1 cellular context compared by ENCODE assay signal in genomic region chr6:8180327-8181161, GRCh38.
A peak's percentile ranks its signal among the peaks of the same experiment; 100 is the strongest.
TF ChIP-seq lines count a peak whose summit lies in the region.

No MANE protein-coding gene starts in this region.

TF ChIP-seq in HEK293, 187 proteins besides CTCF, POLR2A, EP300 and RAD21 (continued from another document):
- TF ChIP-seq REST (tag by site-specific recombination; IDR thresholded peaks at IDR 0.05) (no peak), WT1 (tag by site-specific recombination; IDR thresholded peaks at IDR 0.05) (no peak), ZNF596 (tag by site-specific recombination; IDR thresholded peaks at IDR 0.05) (no peak), ZNF335 (tag by site-specific recombination; conservative IDR thresholded peaks at IDR 0.05) (0 out of 2 replicates have a peak, but pooled peaks have one; percentile 18), OSR2 (tag by site-specific recombination; IDR thresholded peaks at IDR 0.05) (no peak), ZNF791 (tag by site-specific recombination; IDR thresholded peaks at IDR 0.05) (no peak), ZNF785 (tag by site-specific recombination; IDR thresholded peaks at IDR 0.05) (no peak), ZNF585B (tag by site-specific recombination; IDR thresholded peaks at IDR 0.05) (no peak)
TF ChIP-seq in HEK293: peak in this region for 3.
